Comparison of ENCODE assay signal across 10 cellular contexts in genomic region chr22:48968201-48968959, GRCh38.
A peak's percentile ranks its signal among the peaks of the same experiment; 100 is the strongest.
DNase-seq lines count a peak whose midpoint lies in the region; ATAC-seq, FAIRE-seq and TF ChIP-seq lines count a peak whose summit lies in the region.
"Had no signal": no experiment of that assay in that cellular context is flagged by ENCODE, and none has a peak within 500 bp of the region (broad histone marks: within the 10 kb centered on the region; RNA-seq: fewer than 3 reads in every experiment).

No MANE protein-coding gene starts in this region.

- 0 out of 4 replicates have a peak, but pooled peaks of 1 of the 2 experiments have one; percentile 8 for TF ChIP-seq RAD21 in K562 (CRISPR knock-in tag; conservative IDR thresholded peaks at IDR 0.05 in 1 of 2, IDR thresholded peaks at IDR 0.05 in 1 of 2)

- CTCF ChIA-PET in K562 (lab: Yijun Ruan, JAX; ENCODE audit: low intra/inter-chr PET ratio): no interaction called here

- TF ChIP-seq CTCF in DOHH2 (IDR thresholded peaks at IDR 0.05; ENCODE audit: low read depth, low read length, poor library complexity, severe bottlenecking) (peak; percentile 72), K562 (IDR thresholded peaks at IDR 0.05 in 2 of 3, conservative IDR thresholded peaks at IDR 0.05 in 1 of 3; ENCODE audit: insufficient read depth in 2 of 3, low read depth in 1 of 3, low read length in 3 of 3) (peak; percentile 28 to 53 (median 37); a peak in 3 of 6 replicates), neural progenitor cell (IDR thresholded peaks at IDR 0.05) (peak; percentile 61)

- no peak for TF ChIP-seq EP300 in K562 (IDR thresholded peaks at IDR 0.05; ENCODE audit: low read length)

- H3K79me2 ChIP-seq in DOHH2 (ENCODE audit: control insufficient read depth, low read length) (no peaks in the 10 kb centered on the region), K562 (ENCODE audit: control insufficient read depth, insufficient read depth, low read length) (no peaks in the 10 kb centered on the region), neural progenitor cell (ENCODE audit: low read depth) (no peaks in the 10 kb centered on the region)

- no peak overlapping the region for H3K27ac Mint-ChIP-seq in neural progenitor cell

- no peaks in the 10 kb centered on the region for H4K20me1 ChIP-seq in DOHH2 (ENCODE audit: control insufficient read depth, insufficient read depth, low read depth, low read length)
- no peaks in the 10 kb centered on the region for H4K20me1 ChIP-seq in K562 (replicated peaks; ENCODE audit: control insufficient read depth, insufficient read depth, low read length)
- H4K20me1 ChIP-seq in neural progenitor cell (ENCODE audit: low read depth): no peaks in the 10 kb centered on the region

- no peak overlapping the region for H3K4me3 Mint-ChIP-seq in neural progenitor cell

- no TSS peak for BruUV-seq in K562 (replicated peaks; lab: Mats Ljungman, UMichigan)

- ATAC-seq in K562: peak; percentile 66; the same call in 2 of the 3 replicates

- H3K9me1 ChIP-seq in K562 (ENCODE audit: control insufficient read depth, insufficient read depth, low read length): no peaks in the 10 kb centered on the region

- intact Hi-C loops in K562 (cut with micrococcal nuclease): no loop called here

- peaks cover 2% of the 10 kb centered on the region for H3K4me1 Mint-ChIP-seq in neural progenitor cell

- TF ChIP-seq POLR2A in K562 (conservative IDR thresholded peaks at IDR 0.05): no peak

- no peaks in the 10 kb centered on the region for H3K9me3 Mint-ChIP-seq in neural progenitor cell

- no peaks in the 10 kb centered on the region for H3K9me2 ChIP-seq in DOHH2 (replicated peaks; ENCODE audit: control insufficient read depth, low read length)

- H3K9ac ChIP-seq in K562 (ENCODE audit: insufficient read depth in 1 of 2, low read depth in 2 of 2, low read length in 2 of 2): no peak overlapping the region
- no peak overlapping the region for H3K9ac ChIP-seq in neural progenitor cell

- no peaks in the 10 kb centered on the region for H3K36me3 Mint-ChIP-seq in neural progenitor cell

- WGBS in K562 (ENCODE audit: insufficient coverage, low coverage, missing lambda C conversion rate): 3% methylated on average over 6 of the region's 11 CpGs

- FAIRE-seq in K562 (lab: Jason Lieb, UNC): no peak
- FAIRE-seq: astrocyte had no signal

- POLR2A ChIA-PET in K562 (lab: Yijun Ruan, JAX): interaction anchor here (0.6 kb wide), 1 partner anchor 616 kb away, joined by 3 read pairs; no protein-coding TSS in a partner anchor

- in situ Hi-C loops in K562 (cut with MboI): no loop called here

- no peak overlapping the region for H3K4me2 ChIP-seq in DOHH2 (ENCODE audit: low read length)
- no peak overlapping the region for H3K4me2 ChIP-seq in K562 (ENCODE audit: insufficient read depth, low read length)
- no peak overlapping the region for H3K4me2 ChIP-seq in neural progenitor cell

- H3F3A ChIP-seq in DOHH2 (ENCODE audit: control insufficient read depth, insufficient read depth) (no peaks in the 10 kb centered on the region), neural progenitor cell (ENCODE audit: low read depth) (no peaks in the 10 kb centered on the region)

- H3K36me3 ChIP-seq in DOHH2 (ENCODE audit: control insufficient read depth, low read length) (no peaks in the 10 kb centered on the region), K562 (ENCODE audit: control insufficient read depth, insufficient read depth, low read length) (no peaks in the 10 kb centered on the region), neural progenitor cell (no peaks in the 10 kb centered on the region), SJCRH30 (no peaks in the 10 kb centered on the region)
- H3K36me3 ChIP-seq: SJSA1 had no signal

- H3K4me1 ChIP-seq in DOHH2 (ENCODE audit: control insufficient read depth, low read length): no peaks in the 10 kb centered on the region
- no peaks in the 10 kb centered on the region for H3K4me1 ChIP-seq in K562 (replicated peaks in 1 of 2; ENCODE audit: control insufficient read depth in 2 of 2, insufficient read depth in 2 of 2, low read length in 2 of 2)
- no peaks in the 10 kb centered on the region for H3K4me1 ChIP-seq in neural progenitor cell
- no peaks in the 10 kb centered on the region for H3K4me1 ChIP-seq in SJCRH30
- H3K4me1 ChIP-seq: SJSA1 had no signal

- H3K27ac ChIP-seq in DOHH2 (ENCODE audit: low read depth, low read length): no peak overlapping the region
- no peak overlapping the region for H3K27ac ChIP-seq in K562 (ENCODE audit: extremely low read depth, low read depth, low read length)
- H3K27ac ChIP-seq in neural progenitor cell: no peak overlapping the region
- no peak overlapping the region for H3K27ac ChIP-seq in SJCRH30
- H3K27ac ChIP-seq: SJSA1 had no signal

- DNase-seq in LoVo (ENCODE audit: low spot score): peak; percentile 10
- peak in 2 of 4 experiments; percentile 15 to 17 for DNase-seq in K562 (ENCODE audit: extremely low read depth in 1 of 4, low spot score in 3 of 4)
- DNase-seq in neural progenitor cell (ENCODE audit: low spot score): peak; percentile 50
- DNase-seq in NCI-H446 treated with DMSO at 0.1 percent for 48 hours (lab: John Stamatoyannopoulos, UW): no peak
- DNase-seq in superior temporal gyrus (ENCODE audit: extremely low spot score): no peak
- no peak for DNase-seq in SJCRH30
- no peak for DNase-seq in GM03348 (ENCODE audit: low spot score)

- H3K9me3 ChIP-seq in DOHH2 (ENCODE audit: control insufficient read depth, insufficient read depth, low read length) (no peaks in the 10 kb centered on the region), K562 (replicated peaks; ENCODE audit: control insufficient read depth, insufficient read depth, low read depth, low read length) (no peaks in the 10 kb centered on the region), neural progenitor cell (ENCODE audit: low read depth) (no peaks in the 10 kb centered on the region), SJCRH30 (replicated peaks) (no peaks in the 10 kb centered on the region)

- H3K27me3 ChIP-seq in DOHH2 (ENCODE audit: control insufficient read depth, low read length) (0 out of 2 replicates have a peak, but pooled peaks cover 5% of the 10 kb centered on the region), K562 (ENCODE audit: control insufficient read depth in 2 of 2, insufficient read depth in 2 of 2, low read length in 2 of 2) (no peaks in the 10 kb centered on the region), neural progenitor cell (peaks cover 5% of the 10 kb centered on the region), SJCRH30 (peaks cover 8% of the 10 kb centered on the region)
- H3K27me3 ChIP-seq: SJSA1 had no signal

- H2AFZ ChIP-seq in K562 (ENCODE audit: low read depth, low read length) (no peak overlapping the region), neural progenitor cell (replicated peaks) (no peak overlapping the region)

- H3K4me3 ChIP-seq in DOHH2 (ENCODE audit: low read length) (no peak overlapping the region), K562 (no peak overlapping the region), neural progenitor cell (no peak overlapping the region), SJCRH30 (no peak overlapping the region)
- H3K4me3 ChIP-seq: SJSA1 had no signal

- no peaks in the 10 kb centered on the region for H3K27me3 Mint-ChIP-seq in neural progenitor cell (ENCODE audit: insufficient read depth, low read depth)

TF ChIP-seq in K562, 482 proteins besides CTCF, POLR2A, EP300 and RAD21 (continues in another document):
- TF ChIP-seq HDAC3 (IDR thresholded peaks at IDR 0.05; ENCODE audit: borderline replicate concordance, partially characterized antibody) (no peak), SMARCB1 (IDR thresholded peaks at IDR 0.05; ENCODE audit: insufficient read length, low read depth) (no peak), ZNF639 (CRISPR knock-in tag; conservative IDR thresholded peaks at IDR 0.05 in 1 of 2, IDR thresholded peaks at IDR 0.05 in 1 of 2) (no peak), ETS2 (tag; IDR thresholded peaks at IDR 0.05; ENCODE audit: borderline replicate concordance, poor library complexity, severe bottlenecking) (no peak), TRIM24 (IDR thresholded peaks at IDR 0.05) (no peak), ZNF347 (CRISPR knock-in tag; IDR thresholded peaks at IDR 0.05; ENCODE audit: low read depth) (no peak)
- TF ChIP-seq, protein P1, sequence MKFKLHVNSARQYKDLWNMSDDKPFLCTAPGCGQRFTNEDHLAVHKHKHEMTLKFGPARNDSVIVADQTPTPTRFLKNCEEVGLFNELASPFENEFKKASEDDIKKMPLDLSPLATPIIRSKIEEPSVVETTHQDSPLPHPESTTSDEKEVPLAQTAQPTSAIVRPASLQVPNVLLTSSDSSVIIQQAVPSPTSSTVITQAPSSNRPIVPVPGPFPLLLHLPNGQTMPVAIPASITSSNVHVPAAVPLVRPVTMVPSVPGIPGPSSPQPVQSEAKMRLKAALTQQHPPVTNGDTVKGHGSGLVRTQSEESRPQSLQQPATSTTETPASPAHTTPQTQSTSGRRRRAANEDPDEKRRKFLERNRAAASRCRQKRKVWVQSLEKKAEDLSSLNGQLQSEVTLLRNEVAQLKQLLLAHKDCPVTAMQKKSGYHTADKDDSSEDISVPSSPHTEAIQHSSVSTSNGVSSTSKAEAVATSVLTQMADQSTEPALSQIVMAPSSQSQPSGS (CRISPR knock-in tag; IDR thresholded peaks at IDR 0.05): no peak
- TF ChIP-seq, protein P2, sequence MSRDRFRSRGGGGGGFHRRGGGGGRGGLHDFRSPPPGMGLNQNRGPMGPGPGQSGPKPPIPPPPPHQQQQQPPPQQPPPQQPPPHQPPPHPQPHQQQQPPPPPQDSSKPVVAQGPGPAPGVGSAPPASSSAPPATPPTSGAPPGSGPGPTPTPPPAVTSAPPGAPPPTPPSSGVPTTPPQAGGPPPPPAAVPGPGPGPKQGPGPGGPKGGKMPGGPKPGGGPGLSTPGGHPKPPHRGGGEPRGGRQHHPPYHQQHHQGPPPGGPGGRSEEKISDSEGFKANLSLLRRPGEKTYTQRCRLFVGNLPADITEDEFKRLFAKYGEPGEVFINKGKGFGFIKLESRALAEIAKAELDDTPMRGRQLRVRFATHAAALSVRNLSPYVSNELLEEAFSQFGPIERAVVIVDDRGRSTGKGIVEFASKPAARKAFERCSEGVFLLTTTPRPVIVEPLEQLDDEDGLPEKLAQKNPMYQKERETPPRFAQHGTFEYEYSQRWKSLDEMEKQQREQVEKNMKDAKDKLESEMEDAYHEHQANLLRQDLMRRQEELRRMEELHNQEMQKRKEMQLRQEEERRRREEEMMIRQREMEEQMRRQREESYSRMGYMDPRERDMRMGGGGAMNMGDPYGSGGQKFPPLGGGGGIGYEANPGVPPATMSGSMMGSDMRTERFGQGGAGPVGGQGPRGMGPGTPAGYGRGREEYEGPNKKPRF (IDR thresholded peaks at IDR 0.05; ENCODE audit: low read depth, low read length): no peak

Comparison
In these comparisons a context has a peak if more than half of its experiments do, and no peak if none do; other contexts are left out.
1. DNase-seq: peak in LoVo (single experiment) and neural progenitor cell (single experiment); none in NCI-H446 treated with DMSO at 0.1 percent for 48 hours (single experiment), superior temporal gyrus (single experiment), SJCRH30 (0 of 2) and GM03348 (single experiment).
2. Peak in every context shown above with its lines, with median percentiles within 50 percentile points of each other: CTCF ChIP-seq.